In genomic region chr16:21083729-21084268, GRCh38 we compare ENCODE assay signal across 8 cellular contexts.
DNase-seq lines count a peak whose midpoint lies in the region; ATAC-seq and TF ChIP-seq lines count a peak whose summit lies in the region.

No MANE protein-coding gene starts in this region.

- DNase-seq in SIG-M5 treated with dmso at 0.1 percent for 504 hours (lab: John Stamatoyannopoulos, UW; ENCODE audit: unreplicated experiment) (peak; percentile 7), SIG-M5 (lab: John Stamatoyannopoulos, UW) (no peak), NCI-H460 (ENCODE audit: extremely low read depth, low read depth) (peak; percentile 52), endothelial cell (ENCODE audit: low spot score) (peak; percentile 72), mesothelial cell of epicardium (ENCODE audit: low spot score in 2 of 2, unreplicated experiment in 2 of 2) (peak in 1 of 2 experiments; percentile 50)
- peak; percentile 63 for DNase-seq in activated CD4-positive, alpha-beta memory T cell treated with anti-CD3 and anti-CD28 coated beads, Interleukin-2, amount 10 ng/mL, durations not matched to agents 7 days and 5 days
- peak; percentile 2 to 13 for DNase-seq in stimulated activated CD8-positive, alpha-beta memory T cell treated with anti-CD3 and anti-CD28 coated beads, Interleukin-7, amount 100 ng/mL, for 48 hours (ENCODE audit: extremely low read depth in 1 of 2, low read depth in 1 of 2)

- H3K27me3 Mint-ChIP-seq in activated CD4-positive, alpha-beta memory T cell treated with anti-CD3 and anti-CD28 coated beads, Interleukin-2, amount 10 ng/mL, durations not matched to agents 7 days and 5 days = peaks cover 14% of the 10 kb centered on the region
- H3K27me3 Mint-ChIP-seq in endothelial cell (ENCODE audit: unreplicated experiment) = no peaks in the 10 kb centered on the region
- H3K27me3 Mint-ChIP-seq in mesothelial cell of epicardium (ENCODE audit: low read depth) = no peaks in the 10 kb centered on the region

- peaks cover 2% of the 10 kb centered on the region for H3K4me1 Mint-ChIP-seq in activated CD4-positive, alpha-beta memory T cell treated with anti-CD3 and anti-CD28 coated beads, Interleukin-2, amount 10 ng/mL, durations not matched to agents 7 days and 5 days
- H3K4me1 Mint-ChIP-seq in endothelial cell (ENCODE audit: unreplicated experiment) = no peaks in the 10 kb centered on the region
- H3K4me1 Mint-ChIP-seq in mesothelial cell of epicardium = no peaks in the 10 kb centered on the region

- no peaks in the 10 kb centered on the region for H3K36me3 Mint-ChIP-seq in activated CD4-positive, alpha-beta memory T cell treated with anti-CD3 and anti-CD28 coated beads, Interleukin-2, amount 10 ng/mL, durations not matched to agents 7 days and 5 days (ENCODE audit: low read depth)
- H3K36me3 Mint-ChIP-seq in endothelial cell (ENCODE audit: low read depth, unreplicated experiment) (no peaks in the 10 kb centered on the region), mesothelial cell of epicardium (no peaks in the 10 kb centered on the region)

- POLR2A ChIA-PET in activated CD4-positive, alpha-beta memory T cell treated with anti-CD3 and anti-CD28 coated beads, Interleukin-2, amount 10 ng/mL, durations not matched to agents 7 days and 5 days (lab: Charles Lee) = interaction anchor here (0.9 kb wide), 1 partner anchor 233 kb away, joined by 4 read pairs; no protein-coding TSS in a partner anchor

- H3K27ac Mint-ChIP-seq in activated CD4-positive, alpha-beta memory T cell treated with anti-CD3 and anti-CD28 coated beads, Interleukin-2, amount 10 ng/mL, durations not matched to agents 7 days and 5 days = no peak overlapping the region
- H3K27ac Mint-ChIP-seq in endothelial cell (ENCODE audit: unreplicated experiment) (no peak overlapping the region), mesothelial cell of epicardium (no peak overlapping the region)

- H3K4me3 Mint-ChIP-seq in activated CD4-positive, alpha-beta memory T cell treated with anti-CD3 and anti-CD28 coated beads, Interleukin-2, amount 10 ng/mL, durations not matched to agents 7 days and 5 days = no peak overlapping the region
- H3K4me3 Mint-ChIP-seq in endothelial cell (ENCODE audit: unreplicated experiment) = no peak overlapping the region
- H3K4me3 Mint-ChIP-seq in mesothelial cell of epicardium = no peak overlapping the region

- peak; percentile 60 for TF ChIP-seq CTCF in endothelial cell (IDR thresholded peaks at IDR 0.05; ENCODE audit: unreplicated experiment)
- TF ChIP-seq CTCF in mesothelial cell of epicardium (IDR thresholded peaks at IDR 0.05; ENCODE audit: unreplicated experiment) = peak; percentile 18

- H3K9me3 Mint-ChIP-seq in activated CD4-positive, alpha-beta memory T cell treated with anti-CD3 and anti-CD28 coated beads, Interleukin-2, amount 10 ng/mL, durations not matched to agents 7 days and 5 days = no peaks in the 10 kb centered on the region
- H3K9me3 Mint-ChIP-seq in endothelial cell (ENCODE audit: unreplicated experiment) = no peaks in the 10 kb centered on the region
- no peaks in the 10 kb centered on the region for H3K9me3 Mint-ChIP-seq in mesothelial cell of epicardium

- ATAC-seq in HG02884 (IDR thresholded peaks at IDR 0.05; ENCODE audit: unreplicated experiment) = no peak

- CTCF ChIA-PET in activated CD4-positive, alpha-beta memory T cell treated with anti-CD3 and anti-CD28 coated beads, Interleukin-2, amount 10 ng/mL, durations not matched to agents 7 days and 5 days (lab: Charles Lee) = interaction anchor here (1.1 to 2.6 kb wide), 8 partner anchors 209 to 308 kb away, joined by 3 to 23 read pairs (median 6); no protein-coding TSS in a partner anchor
